In the genomic region with DNA sequence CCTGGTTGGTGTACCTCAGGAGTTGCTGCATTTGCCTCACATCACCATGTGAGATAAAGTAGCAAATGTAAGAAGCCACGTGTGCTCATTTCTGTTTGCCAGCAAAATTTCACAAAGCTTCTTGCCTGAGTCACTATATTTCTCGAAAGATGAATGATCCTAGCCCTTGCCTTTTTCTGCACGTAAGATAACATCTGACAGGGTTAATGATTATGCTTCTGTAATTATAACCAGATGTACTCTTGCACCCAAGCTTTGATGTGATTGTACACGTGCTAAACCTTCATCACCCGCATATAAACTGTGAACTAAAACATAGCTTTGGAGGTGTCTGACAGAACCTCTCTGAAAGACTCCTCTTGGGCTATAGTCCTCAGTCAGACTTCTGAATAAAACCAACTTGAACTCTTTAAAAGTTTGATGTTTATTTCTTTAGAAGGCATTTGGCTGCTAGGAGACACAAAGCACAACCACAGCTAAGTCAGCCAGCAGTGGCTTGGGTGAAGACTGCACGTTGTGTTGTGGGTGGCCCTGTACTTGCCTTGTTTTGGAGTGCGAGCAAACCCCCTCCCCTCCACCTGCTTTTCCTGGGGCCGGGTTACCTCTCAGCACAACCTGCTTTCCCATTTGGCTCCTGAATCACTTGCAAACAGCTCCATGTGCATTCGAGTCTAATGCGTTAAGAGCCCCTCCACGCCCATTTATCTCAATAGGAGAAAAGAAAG, we compare ENCODE assay signal across 26 cellular contexts. TPM values are rescaled to one million over a fixed set of nuclear protein-coding genes. Genes with fewer than 3 reads are reported as not detected.
"Had no signal": no experiment of that assay in that cellular context is flagged by ENCODE, and none has a peak within 500 bp of the region (broad histone marks: within the 10 kb centered on the region; RNA-seq: fewer than 3 reads in every experiment).

No MANE protein-coding gene starts in this region.

- H3K9me3 Mint-ChIP-seq: activated T-cell treated with anti-CD3 and anti-CD28 coated beads, Interleukin-2, amount 50 U/mL, for 4 hours; endodermal cell had no signal

- H3K36me3 Mint-ChIP-seq: activated naive CD8-positive, alpha-beta T cell had no signal

- DNase-seq: activated CD4-positive, alpha-beta T cell treated with anti-CD3 and anti-CD28 coated beads for 1 hour; activated CD4-positive, alpha-beta T cell treated with anti-CD3 and anti-CD28 coated beads, Interleukin-2, amount 50 U/mL, for 48 hours; activated effector memory CD4-positive, alpha-beta T cell treated with Interleukin-2 at 50 U/mL for 16 hours; activated T-cell treated with anti-CD3 and anti-CD28 coated beads, Interleukin-2, amount 50 U/mL, for 4 hours; anterior cingulate cortex; dermis blood vessel endothelial cell; endodermal cell; hypothalamus; kidney glomerular epithelial cell; mesendoderm; stimulated activated CD4-positive, alpha-beta T cell treated with anti-CD3 and anti-CD28 coated beads, Interleukin-4, amount 100 ng/mL, for 4 hours; stimulated activated CD8-positive, alpha-beta memory T cell treated with anti-CD3 and anti-CD28 coated beads, Interleukin-4, amount 100 ng/mL, for 48 hours; stimulated activated naive CD8-positive, alpha-beta T cell treated with anti-CD3 and anti-CD28 coated beads, Interleukin-15, Interleukin-2, amounts not matched to agents 100 U/mL and 50 U/mL, for 24 hours; T1000; transverse colon had no signal

- H3K4me3 Mint-ChIP-seq: activated naive CD8-positive, alpha-beta T cell; activated T-cell treated with anti-CD3 and anti-CD28 coated beads, Interleukin-2, amount 50 U/mL, for 4 hours; endodermal cell had no signal

- H3K4me1 Mint-ChIP-seq: endodermal cell had no signal

- ATAC-seq: stimulated activated naive CD8-positive, alpha-beta T cell treated with anti-CD3 and anti-CD28 coated beads, Interleukin-15, Interleukin-2, amounts not matched to agents 100 U/mL and 50 U/mL, for 24 hours had no signal

- H3K27ac ChIP-seq: breast epithelium, right atrium auricular region, skin epidermis, transverse colon, vagina had no signal

- H3K27ac Mint-ChIP-seq: activated naive CD8-positive, alpha-beta T cell; endodermal cell; progenitor cell of endocrine pancreas had no signal

- H3K27me3 ChIP-seq: right atrium auricular region, transverse colon, vagina had no signal

- H3K36me3 ChIP-seq: breast epithelium, right atrium auricular region, transverse colon, vagina had no signal

- H3K4me3 ChIP-seq: breast epithelium, right atrium auricular region, skin epidermis, transverse colon, vagina had no signal

- H3K9me3 ChIP-seq: breast epithelium, right atrium auricular region, transverse colon, vagina had no signal

- H3K4me1 ChIP-seq: breast epithelium, right atrium auricular region, transverse colon, vagina had no signal

RNA-seq across cellular contexts. Expression of a gene that starts 19.3 kb away (rescaled TPM):
- total RNA-seq: activated T-cell treated with anti-CD3 and anti-CD28 coated beads, Interleukin-2, amount 50 U/mL, for 4 hours; breast epithelium; chondrocyte; dermis blood vessel endothelial cell; endodermal cell; epithelial cell of proximal tubule; liver; omental fat pad; progenitor cell of endocrine pancreas; right atrium auricular region; transverse colon; vagina had no signal
- polyA plus RNA-seq: liver, neural cell had no signal
